In genomic region chr11:67452141-67452952, GRCh38 we compare ENCODE assay signal across 13 cellular contexts. TPM values are rescaled to one million over a fixed set of nuclear protein-coding genes. Genes with fewer than 3 reads are reported as not detected.
A peak's percentile ranks its signal among the peaks of the same experiment; 100 is the strongest.
DNase-seq lines count a peak whose midpoint lies in the region; ATAC-seq and FAIRE-seq lines count a peak whose summit lies in the region.
"Had no signal": no experiment of that assay in that cellular context is flagged by ENCODE, and none has a peak within 500 bp of the region (broad histone marks: within the 10 kb centered on the region; RNA-seq: fewer than 3 reads in every experiment).

Gene GPR152, minus strand, starts transcription at chr11:67452729. Its CDS starts 5 bp downstream, at chr11:67452724.

- H4K20me1 ChIP-seq in BLaER1 treated with 17β-estradiol and CSF1 and Interleukin-3, amounts not matched to agents 10 nM and 100 nM: no peaks in the 10 kb centered on the region; a peak in 1 of 22 replicates

- H3K36me3 ChIP-seq in BLaER1 treated with 17β-estradiol and CSF1 and Interleukin-3, amounts not matched to agents 10 nM and 100 nM: no peaks in the 10 kb centered on the region
- H3K36me3 ChIP-seq in small intestine (ENCODE audit: control insufficient read depth in 2 of 2, insufficient read depth in 2 of 2, low read length in 2 of 2): no peaks in the 10 kb centered on the region

- ATAC-seq in GM18502 (IDR thresholded peaks at IDR 0.05; ENCODE audit: poor library complexity, unreplicated experiment): no peak
- ATAC-seq: T-cell had no signal

- no peak within 1 kb of the TSS for H3K4me3 ChIP-seq in BLaER1 treated with 17β-estradiol and CSF1 and Interleukin-3, amounts not matched to agents 10 nM and 100 nM
- no peak within 1 kb of the TSS for H3K4me3 ChIP-seq in small intestine (ENCODE audit: low read depth in 1 of 2, low read length in 2 of 2)

- WGBS in small intestine, 3 donors: 82 to 84% (median 83%) methylated on average over 33 of the region's 33 CpGs

- no peak for FAIRE-seq in small intestine (lab: Jason Lieb, UNC)

- H3K27ac ChIP-seq in BLaER1 treated with 17β-estradiol and CSF1 and Interleukin-3, amounts not matched to agents 10 nM and 100 nM: peak within 1 kb of the TSS in 2 of 11 experiments; percentile 16 to 41; a peak in 1 of 22 replicates
- no peak within 1 kb of the TSS for H3K27ac ChIP-seq in small intestine (ENCODE audit: low read depth in 1 of 2, low read length in 1 of 2)

- no peaks in the 10 kb centered on the region for H3K27me3 ChIP-seq in BLaER1 treated with 17β-estradiol and CSF1 and Interleukin-3, amounts not matched to agents 10 nM and 100 nM
- no peaks in the 10 kb centered on the region for H3K27me3 ChIP-seq in small intestine (ENCODE audit: control insufficient read depth in 2 of 2, insufficient read depth in 2 of 2, low read length in 2 of 2)

- H3K4me2 ChIP-seq in BLaER1 treated with 17β-estradiol and CSF1 and Interleukin-3, amounts not matched to agents 10 nM and 100 nM: peak within 1 kb of the TSS in 7 of 11 experiments; percentile 3 to 92 (median 10); a peak in 9 of 22 replicates

- no peaks in the 10 kb centered on the region for H3K9me3 ChIP-seq in BLaER1 treated with 17β-estradiol and CSF1 and Interleukin-3, amounts not matched to agents 10 nM and 100 nM (replicated peaks in 1 of 11)
- no peaks in the 10 kb centered on the region for H3K9me3 ChIP-seq in small intestine (ENCODE audit: control insufficient read depth, low read depth)

- H3K4me1 ChIP-seq in BLaER1 treated with 17β-estradiol and CSF1 and Interleukin-3, amounts not matched to agents 10 nM and 100 nM: peaks cover 22 to 57% (median 38%) of the 10 kb centered on the region in 10 experiments
- no peaks in the 10 kb centered on the region for H3K4me1 ChIP-seq in small intestine (ENCODE audit: control insufficient read depth in 2 of 2, insufficient read depth in 1 of 2, low read depth in 1 of 2, low read length in 1 of 2)

- DNase-seq in NCI-H2029 (lab: John Stamatoyannopoulos, UW) (peak; percentile 74), cerebellar cortex (ENCODE audit: low spot score) (peak; percentile 32), myocyte (ENCODE audit: low read depth) (peak; percentile 60), COLO829 (ENCODE audit: low spot score) (no peak), mucosa of gallbladder (ENCODE audit: low spot score) (no peak), small intestine (no peak)
- DNase-seq: Kasumi-1; stimulated activated CD4-positive, alpha-beta T cell treated with anti-CD3 and anti-CD28 coated beads, Interleukin-4, amount 100 ng/mL, for 1 hour; T-cell had no signal

- peak within 1 kb of the TSS in 5 of 11 experiments; percentile 9 to 65 (median 37); a peak in 5 of 22 replicates for H3K9ac ChIP-seq in BLaER1 treated with 17β-estradiol and CSF1 and Interleukin-3, amounts not matched to agents 10 nM and 100 nM

RNA-seq across cellular contexts. Expression of gene GPR152, which starts in this region (rescaled TPM):
- total RNA-seq in myocyte: not detected in 2 replicates
- polyA plus RNA-seq in myocyte (2012): not detected
- not detected for total RNA-seq in mucosa of gallbladder
- polyA plus RNA-seq in small intestine: not detected
- polyA plus RNA-seq: BJ, neural cell had no signal

Comparison
In these comparisons a context has a peak if more than half of its experiments do, and no peak if none do; other contexts are left out.
1. Peak in DNase-seq in myocyte; RNA of the gene not detected or under 1 TPM.
2. DNase-seq: peak in NCI-H2029 (single experiment) and cerebellar cortex (single experiment); none in COLO829 (single experiment), mucosa of gallbladder (single experiment) and small intestine (single experiment).